Comparison of ENCODE assay signal across 9 cellular contexts in genomic region chr9:130421802-130422276, GRCh38. TPM values are rescaled to one million over a fixed set of nuclear protein-coding genes. Genes with fewer than 3 reads are reported as not detected.
A peak's percentile ranks its signal among the peaks of the same experiment; 100 is the strongest.
DNase-seq lines count a peak whose midpoint lies in the region; ATAC-seq and TF ChIP-seq lines count a peak whose summit lies in the region.
"Had no signal": no experiment of that assay in that cellular context is flagged by ENCODE, and none has a peak within 500 bp of the region (broad histone marks: within the 10 kb centered on the region; RNA-seq: fewer than 3 reads in every experiment).

No MANE protein-coding gene starts in this region.

- POLR2A ChIA-PET in PC-3 (lab: Charles Lee; ENCODE audit: unreplicated experiment): no interaction called here

- no peaks in the 10 kb centered on the region for H3K27me3 ChIP-seq in PC-3 (ENCODE audit: low read length)

- H3K9me3 ChIP-seq in PC-3 (ENCODE audit: low read length): no peaks in the 10 kb centered on the region

- no peak overlapping the region for H3K4me3 ChIP-seq in PC-3 (ENCODE audit: low read length)

- no peaks in the 10 kb centered on the region for H3K9me2 ChIP-seq in PC-3 (replicated peaks; ENCODE audit: low read length)

- no peak for TF ChIP-seq CTCF in PC-3 (conservative IDR thresholded peaks at IDR 0.05; ENCODE audit: low read depth, low read length)

- H3K27ac ChIP-seq in PC-3 (ENCODE audit: low read length): no peak overlapping the region

- H3K36me3 ChIP-seq in PC-3 (ENCODE audit: low read depth, low read length): no peaks in the 10 kb centered on the region

- H3F3A ChIP-seq in PC-3 (ENCODE audit: low read length, unreplicated experiment): no peaks in the 10 kb centered on the region

- H3K4me1 ChIP-seq in PC-3 (ENCODE audit: insufficient read depth, low read length): peaks cover 7% of the 10 kb centered on the region

- no peak overlapping the region for H3K4me2 ChIP-seq in PC-3 (ENCODE audit: low read length)

- DNase-seq in COR-L47 (lab: John Stamatoyannopoulos, UW): peak; percentile 79
- DNase-seq in NCI-H1105 (lab: John Stamatoyannopoulos, UW): peak; percentile 10
- peak; percentile 66 for DNase-seq in T1000 (lab: John Stamatoyannopoulos, UW)
- peak; percentile 20 for DNase-seq in kidney tubule cell (ENCODE audit: low spot score)
- DNase-seq in SKM-1 (lab: John Stamatoyannopoulos, UW; ENCODE audit: unreplicated experiment): no peak
- DNase-seq in left lobe of liver (ENCODE audit: low spot score): no peak
- DNase-seq in PC-3: no peak
- DNase-seq: DMS153 had no signal

- CTCF ChIA-PET in PC-3 (lab: Charles Lee): no interaction called here

- no peaks in the 10 kb centered on the region for H4K20me1 ChIP-seq in PC-3 (ENCODE audit: low read length)

- no TSS peak for BruUV-seq in PC-3 (replicated peaks; lab: Mats Ljungman, UMichigan)

- ATAC-seq in GM18907 (IDR thresholded peaks at IDR 0.05; ENCODE audit: unreplicated experiment): no peak
- ATAC-seq in left lobe of liver: no peak
- no peak for ATAC-seq in PC-3

- H3K9ac ChIP-seq in PC-3 (ENCODE audit: low read length): no peak overlapping the region

- intact Hi-C loops in PC-3 (cut with micrococcal nuclease): no loop called here

- H2AFZ ChIP-seq in PC-3 (ENCODE audit: low read length): no peak overlapping the region

- H3K79me2 ChIP-seq in PC-3 (ENCODE audit: low read length): no peaks in the 10 kb centered on the region

RNA-seq across cellular contexts. Expression of gene ASS1, which starts 22.9 kb away (rescaled TPM):
- total RNA-seq in left lobe of liver (1,233 TPM), PC-3 (2014; rRNA removed) (74.1 and 83.0 TPM in 2 replicates)

Comparison
In these comparisons a context has a peak if more than half of its experiments do, and no peak if none do; other contexts are left out.
1. DNase-seq: peak in COR-L47 (single experiment), NCI-H1105 (single experiment), T1000 (single experiment) and kidney tubule cell (single experiment); none in SKM-1 (single experiment), left lobe of liver (single experiment) and PC-3 (single experiment).
2. RNA of gene ASS1, which starts 22.9 kb away (total RNA-seq): 1,233 TPM in left lobe of liver (single experiment); 74.1 to 83.0 TPM in PC-3; every median in the first group is over 10 times any median in the second.